ENCODE assay signal across 1 cellular context in genomic region chr13:49645451-49645850, GRCh38.
TF ChIP-seq lines count a peak whose summit lies in the region.

No MANE protein-coding gene starts in this region.

TF ChIP-seq in K562, 482 proteins besides CTCF, POLR2A, EP300 and RAD21:
- TF ChIP-seq, protein P1, sequence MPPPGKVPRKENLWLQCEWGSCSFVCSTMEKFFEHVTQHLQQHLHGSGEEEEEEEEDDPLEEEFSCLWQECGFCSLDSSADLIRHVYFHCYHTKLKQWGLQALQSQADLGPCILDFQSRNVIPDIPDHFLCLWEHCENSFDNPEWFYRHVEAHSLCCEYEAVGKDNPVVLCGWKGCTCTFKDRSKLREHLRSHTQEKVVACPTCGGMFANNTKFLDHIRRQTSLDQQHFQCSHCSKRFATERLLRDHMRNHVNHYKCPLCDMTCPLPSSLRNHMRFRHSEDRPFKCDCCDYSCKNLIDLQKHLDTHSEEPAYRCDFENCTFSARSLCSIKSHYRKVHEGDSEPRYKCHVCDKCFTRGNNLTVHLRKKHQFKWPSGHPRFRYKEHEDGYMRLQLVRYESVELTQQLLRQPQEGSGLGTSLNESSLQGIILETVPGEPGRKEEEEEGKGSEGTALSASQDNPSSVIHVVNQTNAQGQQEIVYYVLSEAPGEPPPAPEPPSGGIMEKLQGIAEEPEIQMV (tag; conservative IDR thresholded peaks at IDR 0.05; ENCODE audit: low read depth) = no peak
- peak; percentile 31; the same call in 1 of the 2 replicates for TF ChIP-seq ZNF316 (IDR thresholded peaks at IDR 0.05)
- no peak for TF ChIP-seq ZNF253 (CRISPR knock-in tag; conservative IDR thresholded peaks at IDR 0.05)
